ENCODE assay signal across 21 cellular contexts in genomic region chr2:71892896-71893295, GRCh38.
"Had no signal": no experiment of that assay in that cellular context is flagged by ENCODE, and none has a peak within 500 bp of the region (broad histone marks: within the 10 kb centered on the region; RNA-seq: fewer than 3 reads in every experiment).

No MANE protein-coding gene starts in this region.

- H3K27me3 Mint-ChIP-seq: activated naive CD8-positive, alpha-beta T cell treated with anti-CD3 and anti-CD28 coated beads, Interleukin-2, amount 10 ng/mL, durations not matched to agents 7 days and 5 days had no signal

- H3K36me3 Mint-ChIP-seq: activated naive CD8-positive, alpha-beta T cell treated with anti-CD3 and anti-CD28 coated beads, Interleukin-2, amount 10 ng/mL, durations not matched to agents 7 days and 5 days; immature natural killer cell; mesothelial cell of epicardium; WTC11 had no signal

- H3K4me1 Mint-ChIP-seq: activated naive CD8-positive, alpha-beta T cell treated with anti-CD3 and anti-CD28 coated beads, Interleukin-2, amount 10 ng/mL, durations not matched to agents 7 days and 5 days; immature natural killer cell; stimulated activated naive CD8-positive, alpha-beta T cell treated with anti-CD3 and anti-CD28 coated beads, Interleukin-15, amount 100 ng/mL, for 72 hours; WTC11 had no signal

- H3K36me3 ChIP-seq: brain microvascular endothelial cell, heart left ventricle, lower lobe of right lung, ovary, upper lobe of right lung had no signal

- H3K27me3 ChIP-seq: brain microvascular endothelial cell, heart left ventricle, ovary, testis, upper lobe of right lung had no signal

- H3K4me3 ChIP-seq: heart left ventricle, lower lobe of right lung, ovary, testis, upper lobe of right lung had no signal

- H3K4me3 Mint-ChIP-seq: activated CD8-positive, alpha-beta T cell treated with anti-CD3 and anti-CD28 coated beads, Interleukin-2, amount 10 ng/mL, durations not matched to agents 7 days and 5 days; activated naive CD8-positive, alpha-beta T cell treated with anti-CD3 and anti-CD28 coated beads, Interleukin-2, amount 10 ng/mL, durations not matched to agents 7 days and 5 days; immature natural killer cell; mesothelial cell of epicardium; neural crest cell; stimulated activated naive CD8-positive, alpha-beta T cell treated with anti-CD3 and anti-CD28 coated beads, Interleukin-15, amount 100 ng/mL, for 72 hours; T-helper 1 cell treated with Interleukin-12 subunit alpha and Interleukin-12 subunit beta and Interleukin-4 antibody, amounts not matched to agents 30 μg/mL and 1 μg/mL, for 36 hours; WTC11 had no signal

- H3K27ac Mint-ChIP-seq: activated CD8-positive, alpha-beta T cell treated with anti-CD3 and anti-CD28 coated beads, Interleukin-2, amount 10 ng/mL, durations not matched to agents 7 days and 5 days; activated naive CD8-positive, alpha-beta T cell treated with anti-CD3 and anti-CD28 coated beads, Interleukin-2, amount 10 ng/mL, durations not matched to agents 7 days and 5 days; immature natural killer cell; stimulated activated naive CD8-positive, alpha-beta T cell treated with anti-CD3 and anti-CD28 coated beads, Interleukin-15, amount 100 ng/mL, for 72 hours; T-helper 1 cell treated with Interleukin-12 subunit alpha and Interleukin-12 subunit beta and Interleukin-4 antibody, amounts not matched to agents 30 μg/mL and 1 μg/mL, for 36 hours; WTC11 had no signal

- H3K9me3 Mint-ChIP-seq: activated naive CD8-positive, alpha-beta T cell treated with anti-CD3 and anti-CD28 coated beads, Interleukin-2, amount 10 ng/mL, durations not matched to agents 7 days and 5 days; immature natural killer cell; mesothelial cell of epicardium; neural crest cell; stimulated activated naive CD8-positive, alpha-beta T cell treated with anti-CD3 and anti-CD28 coated beads, Interleukin-15, amount 100 ng/mL, for 72 hours; T-helper 1 cell treated with Interleukin-12 subunit alpha and Interleukin-12 subunit beta and Interleukin-4 antibody, amounts not matched to agents 30 μg/mL and 1 μg/mL, for 36 hours; WTC11 had no signal

- ATAC-seq: activated CD8-positive, alpha-beta T cell treated with anti-CD3 and anti-CD28 coated beads, Interleukin-2, amount 10 ng/mL, durations not matched to agents 7 days and 5 days; heart left ventricle; lower lobe of right lung; sciatic nerve; stimulated activated naive CD8-positive, alpha-beta T cell treated with anti-CD3 and anti-CD28 coated beads, Interleukin-15, amount 100 ng/mL, for 72 hours; upper lobe of right lung; WTC11 had no signal

- DNase-seq: activated CD4-positive, alpha-beta T cell treated with anti-CD3 and anti-CD28 coated beads for 48 hours; activated CD8-positive, alpha-beta T cell treated with anti-CD3 and anti-CD28 coated beads, Interleukin-2, amount 10 ng/mL, durations not matched to agents 7 days and 5 days; activated naive CD4-positive, alpha-beta T cell; activated naive CD8-positive, alpha-beta T cell treated with anti-CD3 and anti-CD28 coated beads, Interleukin-2, amount 10 ng/mL, durations not matched to agents 7 days and 5 days; brain microvascular endothelial cell; cortex of kidney; effector memory CD4-positive, alpha-beta T cell; foreskin melanocyte; heart left ventricle; immature natural killer cell; left cardiac atrium; lower lobe of right lung; ovary; stimulated activated naive CD8-positive, alpha-beta T cell treated with anti-CD3 and anti-CD28 coated beads, Interleukin-15, amount 100 ng/mL, for 72 hours; upper lobe of right lung had no signal
